21 cellular contexts compared by ENCODE assay signal in the genomic region with DNA sequence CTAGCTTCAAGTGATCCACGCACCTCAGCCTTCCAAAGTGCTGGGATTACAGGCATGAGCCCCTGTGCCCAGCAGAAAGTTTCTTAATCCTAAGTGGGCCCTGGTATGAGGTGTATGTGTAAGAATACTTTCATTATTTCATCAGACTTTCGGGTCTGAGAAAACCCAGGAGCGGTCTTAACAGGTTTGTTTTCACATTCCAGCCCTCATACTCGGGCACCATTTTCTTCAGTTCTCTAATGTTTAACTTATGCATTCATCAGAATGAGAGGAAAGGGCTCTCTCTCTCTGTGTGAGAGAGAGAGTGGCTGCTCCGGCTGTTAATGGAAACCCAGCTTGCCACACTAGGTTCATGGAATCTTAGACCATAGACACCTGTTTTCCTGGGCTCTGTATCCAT. TPM values are rescaled to one million over a fixed set of nuclear protein-coding genes. Genes with fewer than 3 reads are reported as not detected.
DNase-seq lines count a peak whose midpoint lies in the region; ATAC-seq, FAIRE-seq and TF ChIP-seq lines count a peak whose summit lies in the region.
"Had no signal": no experiment of that assay in that cellular context is flagged by ENCODE, and none has a peak within 500 bp of the region (broad histone marks: within the 10 kb centered on the region; RNA-seq: fewer than 3 reads in every experiment).

No MANE protein-coding gene starts in this region.

- H3K27me3 ChIP-seq in astrocyte (ENCODE audit: insufficient read depth, low read length), result no peaks in the 10 kb centered on the region
- H3K27me3 ChIP-seq: SJSA1 had no signal

- no peak overlapping the region for H3K9ac ChIP-seq in astrocyte (ENCODE audit: low read length)

- H2AFZ ChIP-seq in astrocyte (ENCODE audit: low read depth, low read length), result no peak overlapping the region

- H3K27ac Mint-ChIP-seq in astrocyte (ENCODE audit: unreplicated experiment) (peak overlapping the region; percentile 48), T-cell (peak overlapping the region in 1 of 2 donors; percentile 4)
- H3K27ac Mint-ChIP-seq: HFFc6 had no signal

- H3K4me3 ChIP-seq in A549 (no peak overlapping the region), GM12865 (ENCODE audit: low read depth, low read length) (no peak overlapping the region), astrocyte (ENCODE audit: insufficient read depth, low read depth, low read length) (no peak overlapping the region)
- H3K4me3 ChIP-seq: SJSA1 had no signal

- DNase-seq in A549 (ENCODE audit: low read depth in 1 of 2, low spot score in 1 of 2), result no peak
- peak; percentile 12 for DNase-seq in GM12865 (ENCODE audit: low read depth)
- DNase-seq in astrocyte (ENCODE audit: low read depth), result no peak
- peak; percentile 63 for DNase-seq in left kidney (ENCODE audit: low read depth, low spot score)
- no peak for DNase-seq in T-cell
- no peak for DNase-seq in cardiac septum (ENCODE audit: low spot score)
- DNase-seq: caudate nucleus; effector CD4-positive, alpha-beta T cell; HFFc6; left ventricle myocardium superior; NCI-H2081; NCI-H510A; T-helper 9 cell had no signal

- CTCF ChIA-PET in A549 (lab: Yijun Ruan, JAX), result interaction anchor here (1.1 to 2.2 kb wide), 2 partner anchors 53 to 75 kb away, joined by 3 to 11 read pairs; no protein-coding TSS in a partner anchor
- CTCF ChIA-PET in T-cell (lab: Charles Lee), result no interaction called here

- H3K4me1 ChIP-seq in A549, result peaks cover 32% of the 10 kb centered on the region
- H3K4me1 ChIP-seq in astrocyte (ENCODE audit: insufficient read depth, low read length), result peaks cover 21% of the 10 kb centered on the region

- peaks cover 12% of the 10 kb centered on the region for H3K4me1 Mint-ChIP-seq in astrocyte (ENCODE audit: low read depth, unreplicated experiment)
- H3K4me1 Mint-ChIP-seq in T-cell, result peaks cover 30 to 53% (median 42%) of the 10 kb centered on the region in 3 donors

- no peak for TF ChIP-seq POLR2A in A549 (IDR thresholded peaks at IDR 0.05; ENCODE audit: low read length)

- H3K4me3 Mint-ChIP-seq in astrocyte (ENCODE audit: unreplicated experiment), result no peak overlapping the region
- peak overlapping the region in 1 of 3 donors; percentile 71 for H3K4me3 Mint-ChIP-seq in T-cell
- H3K4me3 Mint-ChIP-seq: HFFc6 had no signal

- TF ChIP-seq EP300 in A549 (IDR thresholded peaks at IDR 0.05), result no peak

- H3K9me3 Mint-ChIP-seq in astrocyte (ENCODE audit: unreplicated experiment) (no peaks in the 10 kb centered on the region), T-cell (no peaks in the 10 kb centered on the region)
- H3K9me3 Mint-ChIP-seq: HFFc6 had no signal

- FAIRE-seq in A549 (lab: Jason Lieb, UNC) (no peak), astrocyte (lab: Jason Lieb, UNC) (no peak)

- H3K9me3 ChIP-seq in A549, result no peaks in the 10 kb centered on the region
- no peaks in the 10 kb centered on the region for H3K9me3 ChIP-seq in astrocyte (ENCODE audit: insufficient read depth, low read depth, low read length)
- H3K9me3 ChIP-seq: SJSA1 had no signal

- 58% methylated on average over 5 of the region's 5 CpGs for WGBS in A549 (ENCODE audit: missing lambda C conversion rate)

- ATAC-seq in A549 (peak in 1 of 2 experiments; percentile 47; a peak in 3 of 6 replicates), T-cell (replicated peaks in 1 of 4) (no peak), HG03196 (IDR thresholded peaks at IDR 0.05; ENCODE audit: unreplicated experiment) (no peak), HG02884 (IDR thresholded peaks at IDR 0.05; ENCODE audit: unreplicated experiment) (no peak)
- ATAC-seq: activated CD4-positive, CD25-positive, alpha-beta regulatory T cell treated with anti-CD3 and anti-CD28 coated beads, Interleukin-2, amount 50 U/mL, for 24 hours; left ventricle myocardium superior had no signal

- TF ChIP-seq RAD21 in A549 (conservative IDR thresholded peaks at IDR 0.05 in 1 of 2, IDR thresholded peaks at IDR 0.05 in 1 of 2), result no peak

- peaks cover 23% of the 10 kb centered on the region for H3K27me3 Mint-ChIP-seq in astrocyte (ENCODE audit: low read depth, unreplicated experiment)
- peaks cover 13 to 25% of the 10 kb centered on the region in 2 donors for H3K27me3 Mint-ChIP-seq in T-cell

- intact Hi-C loops in cardiac septum (cut with DNase I), result no loop called here

- H3K79me2 ChIP-seq in astrocyte (ENCODE audit: insufficient read depth, low read length), result no peaks in the 10 kb centered on the region

- POLR2A ChIA-PET in A549 (lab: Yijun Ruan, JAX), result no interaction called here
- POLR2A ChIA-PET in T-cell (lab: Charles Lee), result no interaction called here

- H3K4me2 ChIP-seq in A549, result peak overlapping the region; percentile 24; the same call in 2 of the 3 replicates
- H3K4me2 ChIP-seq in astrocyte (ENCODE audit: low read length), result no peak overlapping the region

- H3K36me3 ChIP-seq in astrocyte (ENCODE audit: insufficient read depth, low read length), result no peaks in the 10 kb centered on the region
- H3K36me3 ChIP-seq: SJSA1 had no signal

- no peaks in the 10 kb centered on the region for H4K20me1 ChIP-seq in astrocyte (ENCODE audit: insufficient read depth, low read length)

- H3K27ac ChIP-seq in A549 (peak overlapping the region; percentile 44 to 93; a peak in 5 of 6 replicates), astrocyte (ENCODE audit: low read depth, low read length) (no peak overlapping the region)
- H3K27ac ChIP-seq: SJSA1 had no signal

- TF ChIP-seq CTCF in A549 (IDR thresholded peaks at IDR 0.05), result no peak
- TF ChIP-seq CTCF in GM12865 (IDR thresholded peaks at IDR 0.05; ENCODE audit: insufficient read depth, low read depth, low read length, missing control alignments), result no peak
- no peak for TF ChIP-seq CTCF in astrocyte (IDR thresholded peaks at IDR 0.05; ENCODE audit: insufficient read depth, low read depth, low read length)

- H3K36me3 Mint-ChIP-seq in astrocyte (ENCODE audit: low read depth, unreplicated experiment), result no peaks in the 10 kb centered on the region
- H3K36me3 Mint-ChIP-seq in T-cell, result no peaks in the 10 kb centered on the region
- H3K36me3 Mint-ChIP-seq: activated naive CD4-positive, alpha-beta T cell treated with anti-CD3 and anti-CD28 coated beads, Interleukin-2, amount 50 U/mL, for 72 hours had no signal

TF ChIP-seq in A549, 52 proteins besides CTCF, POLR2A, EP300 and RAD21:
- TF ChIP-seq, protein P1, sequence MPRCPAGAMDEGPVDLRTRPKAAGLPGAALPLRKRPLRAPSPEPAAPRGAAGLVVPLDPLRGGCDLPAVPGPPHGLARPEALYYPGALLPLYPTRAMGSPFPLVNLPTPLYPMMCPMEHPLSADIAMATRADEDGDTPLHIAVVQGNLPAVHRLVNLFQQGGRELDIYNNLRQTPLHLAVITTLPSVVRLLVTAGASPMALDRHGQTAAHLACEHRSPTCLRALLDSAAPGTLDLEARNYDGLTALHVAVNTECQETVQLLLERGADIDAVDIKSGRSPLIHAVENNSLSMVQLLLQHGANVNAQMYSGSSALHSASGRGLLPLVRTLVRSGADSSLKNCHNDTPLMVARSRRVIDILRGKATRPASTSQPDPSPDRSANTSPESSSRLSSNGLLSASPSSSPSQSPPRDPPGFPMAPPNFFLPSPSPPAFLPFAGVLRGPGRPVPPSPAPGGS (IDR thresholded peaks at IDR 0.05), result no peak
- TF ChIP-seq, protein P2, sequence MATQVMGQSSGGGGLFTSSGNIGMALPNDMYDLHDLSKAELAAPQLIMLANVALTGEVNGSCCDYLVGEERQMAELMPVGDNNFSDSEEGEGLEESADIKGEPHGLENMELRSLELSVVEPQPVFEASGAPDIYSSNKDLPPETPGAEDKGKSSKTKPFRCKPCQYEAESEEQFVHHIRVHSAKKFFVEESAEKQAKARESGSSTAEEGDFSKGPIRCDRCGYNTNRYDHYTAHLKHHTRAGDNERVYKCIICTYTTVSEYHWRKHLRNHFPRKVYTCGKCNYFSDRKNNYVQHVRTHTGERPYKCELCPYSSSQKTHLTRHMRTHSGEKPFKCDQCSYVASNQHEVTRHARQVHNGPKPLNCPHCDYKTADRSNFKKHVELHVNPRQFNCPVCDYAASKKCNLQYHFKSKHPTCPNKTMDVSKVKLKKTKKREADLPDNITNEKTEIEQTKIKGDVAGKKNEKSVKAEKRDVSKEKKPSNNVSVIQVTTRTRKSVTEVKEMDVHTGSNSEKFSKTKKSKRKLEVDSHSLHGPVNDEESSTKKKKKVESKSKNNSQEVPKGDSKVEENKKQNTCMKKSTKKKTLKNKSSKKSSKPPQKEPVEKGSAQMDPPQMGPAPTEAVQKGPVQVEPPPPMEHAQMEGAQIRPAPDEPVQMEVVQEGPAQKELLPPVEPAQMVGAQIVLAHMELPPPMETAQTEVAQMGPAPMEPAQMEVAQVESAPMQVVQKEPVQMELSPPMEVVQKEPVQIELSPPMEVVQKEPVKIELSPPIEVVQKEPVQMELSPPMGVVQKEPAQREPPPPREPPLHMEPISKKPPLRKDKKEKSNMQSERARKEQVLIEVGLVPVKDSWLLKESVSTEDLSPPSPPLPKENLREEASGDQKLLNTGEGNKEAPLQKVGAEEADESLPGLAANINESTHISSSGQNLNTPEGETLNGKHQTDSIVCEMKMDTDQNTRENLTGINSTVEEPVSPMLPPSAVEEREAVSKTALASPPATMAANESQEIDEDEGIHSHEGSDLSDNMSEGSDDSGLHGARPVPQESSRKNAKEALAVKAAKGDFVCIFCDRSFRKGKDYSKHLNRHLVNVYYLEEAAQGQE (IDR thresholded peaks at IDR 0.05), result no peak

RNA-seq across cellular contexts. Expression of a gene that starts 4.2 kb away (rescaled TPM):
- polyA plus RNA-seq in A549 (2011; rRNA removed) (1.1 and 1.4 TPM in 2 replicates), A549 (2017; fragmentation: RNase III; extraction: RNeasy Plus Mini Kit Qiagen cat#74134 plus additional on column Dnase treatment) (1.7 to 2.3 TPM (median 2.0 TPM) in 3 replicates)
- 1.4 and 1.6 TPM in 2 replicates for polyA plus RNA-seq in A549 (2012; cell fraction: cytosol; rRNA removed)
- 3.8 and 4.0 TPM in 2 replicates for polyA plus RNA-seq in A549 (2012; cell fraction: nucleus; rRNA removed)
- 0.92 and 1.5 TPM in 2 replicates for polyA minus RNA-seq in A549 (2011; rRNA and poly(A)+ RNA removed)
- total RNA-seq in astrocyte (not detected in 2 replicates), T-cell (not detected), cardiac septum (not detected)
- total RNA-seq: activated naive CD4-positive, alpha-beta T cell treated with anti-CD3 and anti-CD28 coated beads, Interleukin-2, amount 50 U/mL, for 72 hours; left ventricle myocardium superior; skeletal muscle tissue; temporal lobe had no signal

RNA-seq across cellular contexts. Expression of a gene that starts 48.1 kb away (rescaled TPM):
- 2.4 and 2.8 TPM in 2 replicates for polyA plus RNA-seq in A549 (2011; rRNA removed)
- polyA plus RNA-seq in A549 (2012; cell fraction: cytosol; rRNA removed), result 1.4 and 1.6 TPM in 2 replicates
- polyA plus RNA-seq in A549 (2012; cell fraction: nucleus; rRNA removed), result 6.7 and 7.0 TPM in 2 replicates
- polyA plus RNA-seq in A549 (2017; fragmentation: RNase III; extraction: RNeasy Plus Mini Kit Qiagen cat#74134 plus additional on column Dnase treatment), result 0.99 to 1.5 TPM (median 1.4 TPM) in 3 replicates
- 3.8 and 4.4 TPM in 2 replicates for polyA minus RNA-seq in A549 (2011; rRNA and poly(A)+ RNA removed)
- total RNA-seq in astrocyte, result 0.09 TPM in 1 of 2 replicates, not detected in the other
- total RNA-seq in T-cell, result not detected
- total RNA-seq in cardiac septum, result not detected
- total RNA-seq: activated naive CD4-positive, alpha-beta T cell treated with anti-CD3 and anti-CD28 coated beads, Interleukin-2, amount 50 U/mL, for 72 hours; left ventricle myocardium superior; myocyte; skeletal muscle tissue; temporal lobe had no signal

Comparison
In these comparisons a context has a peak if more than half of its experiments do, and no peak if none do; other contexts are left out.
1. DNase-seq: peak in GM12865 (single experiment) and left kidney (single experiment); none in A549 (0 of 2), astrocyte (single experiment), T-cell (0 of 34) and cardiac septum (single experiment).